In the genomic region with DNA sequence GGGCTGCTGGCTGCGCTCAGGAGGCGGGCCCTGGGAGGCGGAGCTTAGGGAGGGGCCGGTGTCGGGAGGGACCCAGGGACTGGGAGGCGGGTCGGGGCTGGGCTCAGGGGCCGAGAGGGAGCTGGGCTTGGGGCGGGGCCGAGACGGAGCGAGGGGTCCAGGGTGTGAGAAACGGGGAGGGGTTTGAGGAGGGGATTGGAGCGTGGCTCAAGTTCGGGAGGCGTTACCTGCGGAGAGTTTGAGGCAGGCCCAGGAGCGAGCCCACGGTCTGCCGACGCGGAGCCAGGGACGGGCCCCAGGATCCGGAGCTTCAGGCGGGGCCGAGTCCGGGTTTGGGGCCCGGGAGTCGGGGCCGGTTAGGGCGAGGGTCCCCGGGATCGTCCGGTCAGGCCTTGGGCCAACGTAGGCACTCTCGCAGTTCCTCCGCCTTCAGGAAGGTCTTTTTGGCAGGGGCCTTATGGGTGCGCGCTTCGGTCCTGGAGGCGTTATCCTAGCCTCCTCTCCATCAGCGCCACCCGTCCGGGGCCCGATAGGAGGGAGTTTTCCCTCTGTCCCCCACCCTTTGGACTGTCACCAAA, we compare ENCODE assay signal across 8 cellular contexts. TPM values are rescaled to one million over a fixed set of nuclear protein-coding genes. Genes with fewer than 3 reads are reported as not detected.
A peak's percentile ranks its signal among the peaks of the same experiment; 100 is the strongest.
DNase-seq lines count a peak whose midpoint lies in the region; TF ChIP-seq lines count a peak whose summit lies in the region.
"Not testable (repeated sequence)": the region's sequence is repeated elsewhere in the genome, so short reads cannot be mapped to it uniquely, and the experiment has no call there.

No MANE protein-coding gene starts in this region.

- peak; percentile 33 to 65 for TF ChIP-seq POLR2A in uterus (IDR thresholded peaks at IDR 0.05)

- H2BK120ac ChIP-seq in trophoblast cell (ENCODE audit: insufficient read depth, low read length, poor library complexity), result not testable (repeated sequence)

- H3K4me1 ChIP-seq in trophoblast cell (ENCODE audit: control insufficient read depth in 1 of 2, insufficient read depth in 2 of 2, low read length in 2 of 2); uterus: not testable (repeated sequence)

- peaks cover 22% of the 10 kb centered on the region for H3K4me1 Mint-ChIP-seq in activated naive CD4-positive, alpha-beta T cell treated with anti-CD3 and anti-CD28 coated beads, Interleukin-2, amount 50 U/mL, for 24 hours

- H3K27me3 ChIP-seq in kidney epithelial cell (ENCODE audit: control insufficient read depth, insufficient read depth, low read length); trophoblast cell (ENCODE audit: insufficient read depth, low read length); uterus: not testable (repeated sequence)

- H4K8ac ChIP-seq in trophoblast cell (ENCODE audit: low read depth, low read length), result peak overlapping the region; percentile 4

- H3K9me3 Mint-ChIP-seq in activated naive CD4-positive, alpha-beta T cell treated with anti-CD3 and anti-CD28 coated beads, Interleukin-2, amount 50 U/mL, for 24 hours, result not testable (repeated sequence)

- not testable (repeated sequence) for H3K4ac ChIP-seq in trophoblast cell (ENCODE audit: low read depth, low read length)

- intact Hi-C loops in uterus (cut with DNase I; ENCODE audit: low total_unique reads), result not testable (repeated sequence)

- WGBS in trophoblast cell (ENCODE audit: extremely low coverage, insufficient coverage, insufficient read length), result no CpG with 5 or more reads among the region's 45 CpGs

- H2BK5ac ChIP-seq in trophoblast cell (ENCODE audit: low read depth, low read length, poor library complexity), result peak overlapping the region; percentile 6

- H3K23ac ChIP-seq in trophoblast cell (ENCODE audit: low read length), result not testable (repeated sequence)

- H2AK5ac ChIP-seq in trophoblast cell (ENCODE audit: low read length), result not testable (repeated sequence)

- not testable (repeated sequence) for H3K79me1 ChIP-seq in trophoblast cell (ENCODE audit: low read length)

- H2BK12ac ChIP-seq in trophoblast cell (ENCODE audit: low read length), result not testable (repeated sequence)

- not testable (repeated sequence) for H3K27me3 Mint-ChIP-seq in activated naive CD4-positive, alpha-beta T cell treated with anti-CD3 and anti-CD28 coated beads, Interleukin-2, amount 50 U/mL, for 24 hours

- peak overlapping the region; percentile 35 for H3K4me3 ChIP-seq in kidney epithelial cell (ENCODE audit: low read depth, low read length)
- H3K4me3 ChIP-seq in trophoblast cell (ENCODE audit: low read depth, low read length), result peak overlapping the region; percentile 76
- peak overlapping the region; percentile 56 to 72 for H3K4me3 ChIP-seq in uterus

- H3K9ac ChIP-seq in trophoblast cell (ENCODE audit: low read length), result not testable (repeated sequence)

- not testable (repeated sequence) for H3K79me2 ChIP-seq in trophoblast cell (ENCODE audit: control insufficient read depth, insufficient read depth, low read length, poor library complexity)

- not testable (repeated sequence) for H4K91ac ChIP-seq in trophoblast cell (ENCODE audit: low read depth, low read length)

- peak overlapping the region; percentile 97 for H3K4me2 ChIP-seq in trophoblast cell (ENCODE audit: low read length)

- H3K27ac ChIP-seq in trophoblast cell (ENCODE audit: low read depth, low read length), result not testable (repeated sequence)
- peak overlapping the region; percentile 88 to 90 for H3K27ac ChIP-seq in uterus

- not testable (repeated sequence) for H3K14ac ChIP-seq in trophoblast cell (ENCODE audit: low read length)

- not testable (repeated sequence) for H3K18ac ChIP-seq in trophoblast cell (ENCODE audit: low read length)

- not testable (repeated sequence) for TF ChIP-seq CTCF in kidney epithelial cell (IDR thresholded peaks at IDR 0.05; ENCODE audit: insufficient read depth, low read length, poor library complexity, severe bottlenecking); uterus (IDR thresholded peaks at IDR 0.05)

- not testable (repeated sequence) for H3K9me3 ChIP-seq in trophoblast cell (ENCODE audit: insufficient read depth, low read depth, low read length); uterus

- not testable (repeated sequence) for H4K12ac ChIP-seq in trophoblast cell (ENCODE audit: low read depth, low read length)

- not testable (repeated sequence) for H3K36me3 Mint-ChIP-seq in activated naive CD4-positive, alpha-beta T cell treated with anti-CD3 and anti-CD28 coated beads, Interleukin-2, amount 50 U/mL, for 24 hours

- peak; percentile 58 for DNase-seq in DMS53 (lab: John Stamatoyannopoulos, UW)
- DNase-seq in HuH-7 (ENCODE audit: low spot score), result peak; percentile 17
- DNase-seq in epidermal melanocyte (ENCODE audit: insufficient read length, low spot score), result peak; percentile 12
- DNase-seq in kidney epithelial cell (ENCODE audit: low read depth); trophoblast cell: not testable (repeated sequence)
- DNase-seq in uterus, result peak in 1 of 2 donors; percentile 57

- peak overlapping the region; percentile 3 for H2AFZ ChIP-seq in trophoblast cell (ENCODE audit: insufficient read depth, low read length, poor library complexity)

- H3K27ac Mint-ChIP-seq in activated naive CD4-positive, alpha-beta T cell treated with anti-CD3 and anti-CD28 coated beads, Interleukin-2, amount 50 U/mL, for 24 hours, result not testable (repeated sequence)

- not testable (repeated sequence) for H3K36me3 ChIP-seq in kidney epithelial cell (ENCODE audit: control insufficient read depth, insufficient read depth, low read length); trophoblast cell (ENCODE audit: control insufficient read depth in 1 of 2, insufficient read depth in 2 of 2, low read length in 2 of 2); uterus

- H3K4me3 Mint-ChIP-seq in activated naive CD4-positive, alpha-beta T cell treated with anti-CD3 and anti-CD28 coated beads, Interleukin-2, amount 50 U/mL, for 24 hours, result peak overlapping the region; percentile 92

TF ChIP-seq in PFSK-1, 5 proteins besides CTCF, POLR2A, EP300 and RAD21:
- TF ChIP-seq POLR2AphosphoS5 (IDR thresholded peaks at IDR 0.05; ENCODE audit: low read depth, low read length), result 0 out of 2 replicates have a peak, but pooled peaks have one; percentile 45

RNA-seq across cellular contexts. Expression of gene ZNF195, which starts 44.3 kb away (rescaled TPM):
- polyA plus RNA-seq in PFSK-1 (2012; ENCODE audit: insufficient read length, low read depth), result 13.2 TPM
- total RNA-seq in kidney epithelial cell (53.5 and 72.5 TPM in 2 replicates), uterus (10 to 100 TPM in 3 of 4 donors, 1 to 10 TPM in 1; 9.4 to 24.0 (median 15.6) TPM)
- 22.0 and 22.4 TPM in 2 replicates for polyA plus RNA-seq in trophoblast cell (2013)
